ENCODE assay signal across 1 cellular context in genomic region chr11:34587282-34587677, GRCh38.
TF ChIP-seq lines count a peak whose summit lies in the region.

No MANE protein-coding gene starts in this region.

TF ChIP-seq in WTC11, 78 proteins besides CTCF, POLR2A, EP300 and RAD21 (continued from another document):
- TF ChIP-seq ZSCAN18 (CRISPR knock-in tag; IDR thresholded peaks at IDR 0.05) (no peak), USF2 (CRISPR knock-in tag; IDR thresholded peaks at IDR 0.05) (no peak), ZBTB21 (CRISPR knock-in tag; IDR thresholded peaks at IDR 0.05; ENCODE audit: borderline replicate concordance) (no peak), RORB (CRISPR knock-in tag; IDR thresholded peaks at IDR 0.05) (no peak), NR1H2 (CRISPR knock-in tag; IDR thresholded peaks at IDR 0.05) (no peak), SOX15 (CRISPR knock-in tag; IDR thresholded peaks at IDR 0.05) (no peak), ETV6 (CRISPR knock-in tag; IDR thresholded peaks at IDR 0.05) (no peak), E2F4 (CRISPR knock-in tag; IDR thresholded peaks at IDR 0.05; ENCODE audit: borderline replicate concordance, low read depth) (no peak), FOXK1 (CRISPR knock-in tag; IDR thresholded peaks at IDR 0.05) (no peak), ATF2 (CRISPR knock-in tag; IDR thresholded peaks at IDR 0.05; ENCODE audit: borderline replicate concordance, low read depth) (no peak)
